Comparison of ENCODE assay signal across 11 cellular contexts in the genomic region with DNA sequence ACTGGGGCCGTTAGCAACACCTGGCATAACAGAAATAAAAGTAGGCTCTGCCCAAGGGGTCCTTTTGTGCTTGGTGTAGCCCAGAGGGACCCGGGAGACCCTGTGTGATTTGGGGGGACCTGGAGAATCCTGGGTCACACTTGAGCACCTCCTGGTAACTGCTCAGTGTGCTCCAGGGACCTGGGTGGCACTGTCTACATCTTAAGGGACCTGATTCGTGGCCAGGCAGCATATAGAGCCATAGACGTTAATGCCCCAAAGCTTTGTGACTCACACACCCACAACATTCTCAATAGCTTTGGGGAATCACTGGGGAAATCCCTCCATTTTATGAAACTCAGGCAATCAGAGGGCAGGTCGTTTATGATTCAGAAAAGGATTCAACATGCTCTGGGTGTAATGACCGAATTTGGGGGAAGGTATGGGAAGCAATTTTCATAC. TPM values are rescaled to one million over a fixed set of nuclear protein-coding genes. Genes with fewer than 3 reads are reported as not detected.
DNase-seq lines count a peak whose midpoint lies in the region; ATAC-seq and TF ChIP-seq lines count a peak whose summit lies in the region.
"Had no signal": no experiment of that assay in that cellular context is flagged by ENCODE, and none has a peak within 500 bp of the region (broad histone marks: within the 10 kb centered on the region; RNA-seq: fewer than 3 reads in every experiment).

No MANE protein-coding gene starts in this region.

- no peak overlapping the region for H3K27ac ChIP-seq in CD4-positive, alpha-beta memory T cell (ENCODE audit: low read depth, low read length)
- H3K27ac ChIP-seq in body of pancreas: no peak overlapping the region
- H3K27ac ChIP-seq: sigmoid colon had no signal

- peaks cover 25% of the 10 kb centered on the region for H3K27me3 ChIP-seq in CD4-positive, alpha-beta memory T cell (ENCODE audit: insufficient read depth, low read length)
- peaks cover 0 to 51% of the 10 kb centered on the region in 2 donors for H3K27me3 ChIP-seq in body of pancreas

- no peaks in the 10 kb centered on the region for H3K9me3 Mint-ChIP-seq in activated naive CD8-positive, alpha-beta T cell (ENCODE audit: low read depth)
- no peaks in the 10 kb centered on the region for H3K9me3 Mint-ChIP-seq in natural killer cell treated with Interleukin-12 subunit alpha and Interleukin-12 subunit beta and Interleukin-15 and Interleukin-18, amount 100 ng/mL, for 72 hours
- peaks cover 0 to 6% (median 0%) of the 10 kb centered on the region in 8 donors for H3K9me3 Mint-ChIP-seq in CD4-positive, alpha-beta memory T cell

- POLR2A ChIA-PET in CD4-positive, alpha-beta memory T cell (lab: Charles Lee; ENCODE audit: partially characterized antibody): no interaction called here

- 12 to 18% methylated on average over 6 of the region's 6 CpGs for WGBS in body of pancreas, 2 donors

- TF ChIP-seq POLR2A in body of pancreas (IDR thresholded peaks at IDR 0.05): no peak

- in situ Hi-C loops in Caki2 (cut with HindIII; ENCODE audit: low pct_unique_long_range_greater_than_20kb, low sequenced_read_pairs): no loop called here

- peak; percentile 82 to 90 for ATAC-seq in natural killer cell treated with Interleukin-12 subunit alpha and Interleukin-12 subunit beta and Interleukin-15 and Interleukin-18, amount 100 ng/mL, for 72 hours
- no peak for ATAC-seq in HG03439 (IDR thresholded peaks at IDR 0.05; ENCODE audit: unreplicated experiment)
- no peak for ATAC-seq in body of pancreas
- ATAC-seq: left colon had no signal

- peaks cover 16% of the 10 kb centered on the region for H3K4me1 ChIP-seq in CD4-positive, alpha-beta memory T cell (ENCODE audit: insufficient read depth, low read length)
- peaks cover 24% of the 10 kb centered on the region for H3K4me1 ChIP-seq in body of pancreas

- CTCF ChIA-PET in CD4-positive, alpha-beta memory T cell (lab: Charles Lee; ENCODE audit: partially characterized antibody): no interaction called here

- TF ChIP-seq CTCF in body of pancreas (IDR thresholded peaks at IDR 0.05): no peak

- no peak overlapping the region for H3K4me3 ChIP-seq in CD4-positive, alpha-beta memory T cell (ENCODE audit: low read length in 2 of 2)
- no peak overlapping the region for H3K4me3 ChIP-seq in body of pancreas
- H3K4me3 ChIP-seq: sigmoid colon had no signal

- H3K27me3 Mint-ChIP-seq in activated naive CD8-positive, alpha-beta T cell: peaks cover 32% of the 10 kb centered on the region
- peaks cover 36 to 37% of the 10 kb centered on the region in 2 donors for H3K27me3 Mint-ChIP-seq in natural killer cell treated with Interleukin-12 subunit alpha and Interleukin-12 subunit beta and Interleukin-15 and Interleukin-18, amount 100 ng/mL, for 72 hours
- H3K27me3 Mint-ChIP-seq in CD4-positive, alpha-beta memory T cell: peaks cover 40 to 47% of the 10 kb centered on the region in 2 donors

- H3K9me3 ChIP-seq in CD4-positive, alpha-beta memory T cell (ENCODE audit: control insufficient read depth in 1 of 2, low read length in 2 of 2): no peaks in the 10 kb centered on the region
- H3K9me3 ChIP-seq in body of pancreas: no peaks in the 10 kb centered on the region
- H3K9me3 ChIP-seq: sigmoid colon had no signal

- peaks cover 30% of the 10 kb centered on the region for H3K4me1 Mint-ChIP-seq in activated naive CD8-positive, alpha-beta T cell (ENCODE audit: low read depth)
- peaks cover 19 to 22% of the 10 kb centered on the region in 2 donors for H3K4me1 Mint-ChIP-seq in natural killer cell treated with Interleukin-12 subunit alpha and Interleukin-12 subunit beta and Interleukin-15 and Interleukin-18, amount 100 ng/mL, for 72 hours (ENCODE audit: low read depth in 2 of 2)
- H3K4me1 Mint-ChIP-seq in CD4-positive, alpha-beta memory T cell: peaks cover 0 to 14% (median 4%) of the 10 kb centered on the region in 4 donors

- DNase-seq in Caki2 (ENCODE audit: low read depth): peak; percentile 39
- DNase-seq in HT-29 (ENCODE audit: low spot score): peak; percentile 45
- DNase-seq in natural killer cell treated with Interleukin-12 subunit alpha and Interleukin-12 subunit beta and Interleukin-15 and Interleukin-18, amount 100 ng/mL, for 72 hours (ENCODE audit: low spot score): no peak
- no peak for DNase-seq in CD4-positive, alpha-beta memory T cell
- no peak for DNase-seq in body of pancreas
- DNase-seq in GOT3 (lab: John Stamatoyannopoulos, UW): no peak
- DNase-seq: effector memory CD4-positive, alpha-beta T cell; left colon; sigmoid colon had no signal

- H3K36me3 Mint-ChIP-seq in activated naive CD8-positive, alpha-beta T cell: no peaks in the 10 kb centered on the region
- no peaks in the 10 kb centered on the region for H3K36me3 Mint-ChIP-seq in natural killer cell treated with Interleukin-12 subunit alpha and Interleukin-12 subunit beta and Interleukin-15 and Interleukin-18, amount 100 ng/mL, for 72 hours
- no peaks in the 10 kb centered on the region for H3K36me3 Mint-ChIP-seq in CD4-positive, alpha-beta memory T cell

- peak overlapping the region; percentile 82 for H3K4me3 Mint-ChIP-seq in activated naive CD8-positive, alpha-beta T cell
- peak overlapping the region; percentile 73 for H3K4me3 Mint-ChIP-seq in natural killer cell treated with Interleukin-12 subunit alpha and Interleukin-12 subunit beta and Interleukin-15 and Interleukin-18, amount 100 ng/mL, for 72 hours
- H3K4me3 Mint-ChIP-seq in CD4-positive, alpha-beta memory T cell: peak overlapping the region in 1 of 8 donors; percentile 57

- H3K36me3 ChIP-seq in CD4-positive, alpha-beta memory T cell (ENCODE audit: insufficient read depth, low read length): no peaks in the 10 kb centered on the region
- H3K36me3 ChIP-seq in body of pancreas (replicated peaks in 1 of 2; ENCODE audit: insufficient read depth in 1 of 2, low read depth in 2 of 2): no peaks in the 10 kb centered on the region
- H3K36me3 ChIP-seq: sigmoid colon had no signal

- peak overlapping the region; percentile 68 for H3K27ac Mint-ChIP-seq in activated naive CD8-positive, alpha-beta T cell
- H3K27ac Mint-ChIP-seq in natural killer cell treated with Interleukin-12 subunit alpha and Interleukin-12 subunit beta and Interleukin-15 and Interleukin-18, amount 100 ng/mL, for 72 hours: peak overlapping the region in 1 of 2 donors; percentile 5
- H3K27ac Mint-ChIP-seq in CD4-positive, alpha-beta memory T cell: no peak overlapping the region

- intact Hi-C loops in CD4-positive, alpha-beta memory T cell (cut with micrococcal nuclease): no loop called here
- intact Hi-C loops in body of pancreas (cut with DNase I): no loop called here

RNA-seq across cellular contexts. Expression of gene IGF2, which starts 3.6 kb away (rescaled TPM):
- 2.3 and 5.6 TPM in 2 replicates for total RNA-seq in Caki2 (2014; rRNA removed; shearing (Covaris generic); ENCODE audit: low replicate concordance)
- total RNA-seq in HT-29 (2014; rRNA removed; shearing (Covaris generic)): 9.9 and 11.4 TPM in 2 replicates
- total RNA-seq in natural killer cell treated with Interleukin-12 subunit alpha and Interleukin-12 subunit beta and Interleukin-15 and Interleukin-18, amount 100 ng/mL, for 72 hours: under 1 TPM in 1 of 2 donors, not detected in 1; 0.17 TPM
- not detected for total RNA-seq in CD4-positive, alpha-beta memory T cell
- polyA plus RNA-seq in CD4-positive, alpha-beta memory T cell: not detected
- 10 to 100 TPM; 10.6 to 84.0 TPM for total RNA-seq in body of pancreas

RNA-seq across cellular contexts. Expression of gene INS, which starts 18.2 kb away (rescaled TPM):
- not detected in 2 replicates for total RNA-seq in Caki2 (2014; rRNA removed; shearing (Covaris generic); ENCODE audit: low replicate concordance)
- total RNA-seq in HT-29 (2014; rRNA removed; shearing (Covaris generic)): not detected in 2 replicates
- not detected for total RNA-seq in natural killer cell treated with Interleukin-12 subunit alpha and Interleukin-12 subunit beta and Interleukin-15 and Interleukin-18, amount 100 ng/mL, for 72 hours
- not detected for total RNA-seq in CD4-positive, alpha-beta memory T cell
- not detected for polyA plus RNA-seq in CD4-positive, alpha-beta memory T cell
- over 10,000 TPM in 1 of 2 donors, 1,000 to 10,000 TPM in 1; 1,947 to 16,276 TPM for total RNA-seq in body of pancreas
- total RNA-seq: sigmoid colon had no signal

RNA-seq across cellular contexts. Expression of gene TH, which starts 28.8 kb away (rescaled TPM):
- total RNA-seq in Caki2 (2014; rRNA removed; shearing (Covaris generic); ENCODE audit: low replicate concordance): not detected in 2 replicates
- total RNA-seq in HT-29 (2014; rRNA removed; shearing (Covaris generic)): 1.8 and 3.4 TPM in 2 replicates
- not detected for total RNA-seq in natural killer cell treated with Interleukin-12 subunit alpha and Interleukin-12 subunit beta and Interleukin-15 and Interleukin-18, amount 100 ng/mL, for 72 hours
- not detected for total RNA-seq in CD4-positive, alpha-beta memory T cell
- not detected for polyA plus RNA-seq in CD4-positive, alpha-beta memory T cell
- under 1 TPM in 1 of 2 donors, not detected in 1; 0.66 TPM for total RNA-seq in body of pancreas
- total RNA-seq: left colon, sigmoid colon had no signal

Comparison
In these comparisons a context has a peak if more than half of its experiments do, and no peak if none do; other contexts are left out.
1. DNase-seq: peak in Caki2 (single experiment) and HT-29 (single experiment); none in natural killer cell treated with Interleukin-12 subunit alpha and Interleukin-12 subunit beta and Interleukin-15 and Interleukin-18, amount 100 ng/mL, for 72 hours (single experiment), CD4-positive, alpha-beta memory T cell (0 of 5), body of pancreas (0 of 4) and GOT3 (single experiment).
2. ATAC-seq: peak in natural killer cell treated with Interleukin-12 subunit alpha and Interleukin-12 subunit beta and Interleukin-15 and Interleukin-18, amount 100 ng/mL, for 72 hours (2 of 2); none in HG03439 (single experiment) and body of pancreas (single experiment).
3. RNA of gene INS, which starts 18.2 kb away (total RNA-seq): 1,947 to 16,276 TPM in body of pancreas; not detected in Caki2, not detected in HT-29, not detected in natural killer cell treated with Interleukin-12 subunit alpha and Interleukin-12 subunit beta and Interleukin-15 and Interleukin-18, amount 100 ng/mL, for 72 hours and not detected in CD4-positive, alpha-beta memory T cell; every median in the first group is over 1,000 times any median in the second.